ENCODE assay signal across 1 cellular context in genomic region chr11:61509058-61510029, GRCh38.
A peak's percentile ranks its signal among the peaks of the same experiment; 100 is the strongest.
TF ChIP-seq lines count a peak whose summit lies in the region.

No MANE protein-coding gene starts in this region.

TF ChIP-seq in WTC11, 78 proteins besides CTCF, POLR2A, EP300 and RAD21 (continued from another document and continues in another):
- TF ChIP-seq ZNF532 (CRISPR knock-in tag; IDR thresholded peaks at IDR 0.05; ENCODE audit: borderline replicate concordance) (no peak), CREM (CRISPR knock-in tag; IDR thresholded peaks at IDR 0.05) (peak; percentile 78), ZNF281 (CRISPR knock-in tag; IDR thresholded peaks at IDR 0.05) (no peak; the same call in none of the 2 replicates), IRF2 (CRISPR knock-in tag; IDR thresholded peaks at IDR 0.05; ENCODE audit: borderline replicate concordance, low read depth) (peak; percentile 86; the same call in 1 of the 2 replicates), ETV6 (CRISPR knock-in tag; IDR thresholded peaks at IDR 0.05) (peak; percentile 98), ARID4B (CRISPR knock-in tag; IDR thresholded peaks at IDR 0.05; ENCODE audit: borderline replicate concordance) (peak; percentile 96; the same call in 1 of the 2 replicates), HMGXB4 (CRISPR knock-in tag; IDR thresholded peaks at IDR 0.05) (peak; percentile 99), ZBTB21 (CRISPR knock-in tag; IDR thresholded peaks at IDR 0.05; ENCODE audit: borderline replicate concordance) (peak; percentile 87; the same call in 1 of the 2 replicates), CBFB (CRISPR knock-in tag; IDR thresholded peaks at IDR 0.05; ENCODE audit: low read depth) (no peak), SP1 (CRISPR knock-in tag; conservative IDR thresholded peaks at IDR 0.05) (peak; percentile 59; the same call in 1 of the 2 replicates), FOXP1 (CRISPR knock-in tag; IDR thresholded peaks at IDR 0.05; ENCODE audit: borderline replicate concordance) (peak; percentile 98), ZNF416 (CRISPR knock-in tag; IDR thresholded peaks at IDR 0.05) (no peak), SOX15 (CRISPR knock-in tag; IDR thresholded peaks at IDR 0.05) (no peak), ESRRA (CRISPR knock-in tag; IDR thresholded peaks at IDR 0.05; ENCODE audit: borderline replicate concordance) (peak; percentile 90; the same call in 1 of the 2 replicates), ZNF232 (CRISPR knock-in tag; IDR thresholded peaks at IDR 0.05) (peak; percentile 74), ATF2 (CRISPR knock-in tag; IDR thresholded peaks at IDR 0.05; ENCODE audit: borderline replicate concordance, low read depth) (peak; percentile 67; the same call in 1 of the 2 replicates), CDX4 (CRISPR knock-in tag; IDR thresholded peaks at IDR 0.05; ENCODE audit: borderline replicate concordance) (no peak), TCF7 (CRISPR knock-in tag; IDR thresholded peaks at IDR 0.05; ENCODE audit: low read depth) (peak; percentile 95; the same call in 1 of the 2 replicates), ZNF512 (CRISPR knock-in tag; IDR thresholded peaks at IDR 0.05; ENCODE audit: borderline replicate concordance) (no peak), RORB (CRISPR knock-in tag; IDR thresholded peaks at IDR 0.05) (no peak), PRDM15 (CRISPR knock-in tag; IDR thresholded peaks at IDR 0.05) (peak; percentile 66), GRHL2 (CRISPR knock-in tag; IDR thresholded peaks at IDR 0.05; ENCODE audit: insufficient replicate concordance, severe bottlenecking) (no peak), ATF6 (CRISPR knock-in tag; IDR thresholded peaks at IDR 0.05) (no peak), MYBL2 (CRISPR knock-in tag; IDR thresholded peaks at IDR 0.05) (peak; percentile 93)
